1 cellular context compared by ENCODE assay signal in the genomic region with DNA sequence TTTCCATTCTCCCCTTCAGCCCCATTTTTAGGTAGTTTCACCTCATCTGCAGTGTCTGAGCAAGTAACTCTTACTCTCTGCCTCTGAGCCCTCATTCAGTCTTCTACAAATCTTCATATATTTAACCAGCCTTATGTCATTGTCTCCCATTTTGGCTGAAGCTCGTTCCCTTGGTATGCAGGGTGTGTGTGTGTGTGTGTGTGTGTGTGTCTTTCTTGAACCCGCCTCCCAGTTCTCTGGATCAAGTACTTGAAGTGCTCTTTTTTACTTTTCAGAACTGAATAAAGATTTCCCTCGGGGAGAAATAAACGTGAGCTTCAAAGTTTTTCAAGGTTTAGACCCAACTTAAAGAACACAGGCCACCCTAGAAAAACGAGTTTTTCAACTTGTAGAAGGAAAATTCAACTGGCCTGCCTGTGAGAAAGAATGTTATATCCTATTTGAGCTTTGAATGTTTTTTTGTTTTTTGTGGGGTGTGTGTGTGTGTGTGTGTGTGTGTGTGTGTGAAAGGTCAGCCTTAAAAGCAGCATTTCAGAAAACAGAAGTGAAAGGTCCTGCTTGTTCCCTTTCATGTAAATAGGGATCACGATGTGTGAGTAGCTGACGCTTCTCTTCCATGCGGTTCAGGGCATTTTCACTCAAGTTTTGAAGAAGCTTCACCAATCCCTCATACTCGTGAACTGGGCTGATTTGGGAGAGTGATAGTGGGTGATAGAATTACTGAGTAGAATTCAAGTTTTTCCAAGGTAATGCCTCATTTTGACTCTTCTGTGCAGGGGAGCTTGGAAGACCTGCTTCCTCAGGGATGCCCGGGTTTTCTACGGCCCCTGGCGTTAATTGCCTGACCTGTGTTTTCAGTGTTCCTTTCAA.
A peak's percentile ranks its signal among the peaks of the same experiment; 100 is the strongest.
TF ChIP-seq lines count a peak whose summit lies in the region.

No MANE protein-coding gene starts in this region.

TF ChIP-seq in GM12878, 131 proteins besides CTCF, POLR2A, EP300 and RAD21 (continued from another document):
- TF ChIP-seq, protein P1, sequence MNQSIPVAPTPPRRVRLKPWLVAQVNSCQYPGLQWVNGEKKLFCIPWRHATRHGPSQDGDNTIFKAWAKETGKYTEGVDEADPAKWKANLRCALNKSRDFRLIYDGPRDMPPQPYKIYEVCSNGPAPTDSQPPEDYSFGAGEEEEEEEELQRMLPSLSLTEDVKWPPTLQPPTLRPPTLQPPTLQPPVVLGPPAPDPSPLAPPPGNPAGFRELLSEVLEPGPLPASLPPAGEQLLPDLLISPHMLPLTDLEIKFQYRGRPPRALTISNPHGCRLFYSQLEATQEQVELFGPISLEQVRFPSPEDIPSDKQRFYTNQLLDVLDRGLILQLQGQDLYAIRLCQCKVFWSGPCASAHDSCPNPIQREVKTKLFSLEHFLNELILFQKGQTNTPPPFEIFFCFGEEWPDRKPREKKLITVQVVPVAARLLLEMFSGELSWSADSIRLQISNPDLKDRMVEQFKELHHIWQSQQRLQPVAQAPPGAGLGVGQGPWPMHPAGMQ (IDR thresholded peaks at IDR 0.05; ENCODE audit: borderline replicate concordance) = no peak
- TF ChIP-seq SRF (IDR thresholded peaks at IDR 0.05; ENCODE audit: low read depth in 2 of 2, low read length in 2 of 2) = no peak
- no peak; the same call in 1 of the 2 replicates for TF ChIP-seq ZNF207 (IDR thresholded peaks at IDR 0.05; ENCODE audit: borderline replicate concordance)
- no peak for TF ChIP-seq STAT3 (IDR thresholded peaks at IDR 0.05; ENCODE audit: low read depth, low read length)
- no peak for TF ChIP-seq ZBTB11 (CRISPR knock-in tag; IDR thresholded peaks at IDR 0.05)
- TF ChIP-seq PAX5 (IDR thresholded peaks at IDR 0.05; ENCODE audit: borderline replicate concordance, low read depth, low read length) = 0 out of 2 replicates have a peak, but pooled peaks have one; percentile 59
- peak; percentile 99 for TF ChIP-seq IKZF2 (IDR thresholded peaks at IDR 0.05)
- TF ChIP-seq LARP7 (IDR thresholded peaks at IDR 0.05) = no peak
- TF ChIP-seq NR2F1 (conservative IDR thresholded peaks at IDR 0.05) = peak; percentile 100
- TF ChIP-seq, protein P2, sequence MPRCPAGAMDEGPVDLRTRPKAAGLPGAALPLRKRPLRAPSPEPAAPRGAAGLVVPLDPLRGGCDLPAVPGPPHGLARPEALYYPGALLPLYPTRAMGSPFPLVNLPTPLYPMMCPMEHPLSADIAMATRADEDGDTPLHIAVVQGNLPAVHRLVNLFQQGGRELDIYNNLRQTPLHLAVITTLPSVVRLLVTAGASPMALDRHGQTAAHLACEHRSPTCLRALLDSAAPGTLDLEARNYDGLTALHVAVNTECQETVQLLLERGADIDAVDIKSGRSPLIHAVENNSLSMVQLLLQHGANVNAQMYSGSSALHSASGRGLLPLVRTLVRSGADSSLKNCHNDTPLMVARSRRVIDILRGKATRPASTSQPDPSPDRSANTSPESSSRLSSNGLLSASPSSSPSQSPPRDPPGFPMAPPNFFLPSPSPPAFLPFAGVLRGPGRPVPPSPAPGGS (IDR thresholded peaks at IDR 0.05; ENCODE audit: borderline replicate concordance, insufficient read depth, low read depth, low read length, poor library complexity, severe bottlenecking) = no peak
- no peak for TF ChIP-seq NRF1 (conservative IDR thresholded peaks at IDR 0.05; ENCODE audit: low read depth, low read length)
- no peak for TF ChIP-seq KDM1A (IDR thresholded peaks at IDR 0.05; ENCODE audit: borderline replicate concordance)
- no peak for TF ChIP-seq PAX8 (IDR thresholded peaks at IDR 0.05)
- TF ChIP-seq NBN (IDR thresholded peaks at IDR 0.05) = peak; percentile 94; the same call in 1 of the 2 replicates
- peak; percentile 69; the same call in 1 of the 2 replicates for TF ChIP-seq MTA3 (IDR thresholded peaks at IDR 0.05; ENCODE audit: borderline replicate concordance, low read length)
- TF ChIP-seq YBX1 (IDR thresholded peaks at IDR 0.05) = no peak
- TF ChIP-seq EED (IDR thresholded peaks at IDR 0.05; ENCODE audit: low read depth) = peak; percentile 81
- peak; percentile 62; the same call in 1 of the 2 replicates for TF ChIP-seq ZNF687 (IDR thresholded peaks at IDR 0.05)
- peak; percentile 66; the same call in 1 of the 2 replicates for TF ChIP-seq CHD2 (IDR thresholded peaks at IDR 0.05; ENCODE audit: borderline replicate concordance, low read depth, low read length)
- no peak for TF ChIP-seq CHD4 (IDR thresholded peaks at IDR 0.05)
- peak; percentile 66 to 75 for TF ChIP-seq BHLHE40 (IDR thresholded peaks at IDR 0.05; ENCODE audit: borderline replicate concordance in 1 of 2, low read depth in 2 of 2, low read length in 1 of 2)
- TF ChIP-seq HDAC2 (IDR thresholded peaks at IDR 0.05) = no peak
- TF ChIP-seq TAF1 (IDR thresholded peaks at IDR 0.05; ENCODE audit: borderline replicate concordance, low read depth, low read length) = no peak
- peak; percentile 90; the same call in 2 of the 3 replicates for TF ChIP-seq POU2F2 (IDR thresholded peaks at IDR 0.05; ENCODE audit: borderline replicate concordance, low read depth, low read length)
- no peak for TF ChIP-seq EZH2 (IDR thresholded peaks at IDR 0.05; ENCODE audit: borderline replicate concordance, control insufficient read depth, low read depth, low read length)
- peak; percentile 64 for TF ChIP-seq SMAD1 (IDR thresholded peaks at IDR 0.05; ENCODE audit: low read depth, partially characterized antibody)
